15 cellular contexts compared by ENCODE assay signal in the genomic region with DNA sequence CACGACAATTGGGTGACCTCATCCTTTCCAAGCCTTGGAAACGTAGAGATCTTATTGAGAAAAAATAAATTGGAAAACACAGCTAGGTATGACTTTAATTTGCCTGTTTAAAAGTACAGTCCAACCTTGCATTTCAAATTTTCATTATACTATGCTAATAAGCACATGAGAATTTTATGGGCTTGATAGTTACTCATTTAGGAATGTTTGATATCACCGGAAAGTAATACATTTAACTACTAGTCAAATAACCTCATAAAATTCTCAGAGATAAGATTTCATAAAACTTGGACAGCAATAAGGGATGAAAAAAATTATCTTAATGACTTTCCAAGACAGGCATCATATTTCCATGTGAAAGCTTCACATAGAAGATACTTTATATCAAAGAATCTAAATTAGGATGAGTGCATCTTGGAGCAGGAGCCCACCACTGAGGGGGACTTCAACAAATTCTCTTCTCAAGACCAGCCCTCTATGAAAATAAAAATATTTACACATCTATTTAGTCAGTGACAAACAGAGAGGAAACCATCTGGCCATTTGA.
DNase-seq lines count a peak whose midpoint lies in the region; FAIRE-seq and TF ChIP-seq lines count a peak whose summit lies in the region.
"Had no signal": no experiment of that assay in that cellular context is flagged by ENCODE, and none has a peak within 500 bp of the region (broad histone marks: within the 10 kb centered on the region; RNA-seq: fewer than 3 reads in every experiment).

No MANE protein-coding gene starts in this region.

- no peak overlapping the region for H2AK5ac ChIP-seq in H1 (ENCODE audit: low read depth, low read length)

- H4K5ac ChIP-seq in H1 (ENCODE audit: insufficient read length, low read depth, low read length) = no peak overlapping the region

- no peaks in the 10 kb centered on the region for H3K79me1 ChIP-seq in H1 (ENCODE audit: low read depth, low read length)

- no peaks in the 10 kb centered on the region for H3K79me2 ChIP-seq in H1 (ENCODE audit: control insufficient read depth in 1 of 2, insufficient read depth in 2 of 2, low read length in 2 of 2)
- H3K79me2 ChIP-seq in smooth muscle cell (ENCODE audit: low read depth) = no peaks in the 10 kb centered on the region

- no peaks in the 10 kb centered on the region for H3F3A ChIP-seq in smooth muscle cell (ENCODE audit: low read depth)

- H3K4me2 ChIP-seq in H1 (ENCODE audit: insufficient read depth in 1 of 2, low read depth in 2 of 2, low read length in 2 of 2) (no peak overlapping the region), smooth muscle cell (peak overlapping the region; percentile 44)
- H3K4me2 ChIP-seq: BLaER1 treated with 17β-estradiol and CSF1 and Interleukin-3, amounts not matched to agents 10 nM and 100 nM had no signal

- H3K23me2 ChIP-seq in H1 (ENCODE audit: low read depth, low read length) = no peaks in the 10 kb centered on the region

- TF ChIP-seq RAD21 in H1 (IDR thresholded peaks at IDR 0.05 in 1 of 2, conservative IDR thresholded peaks at IDR 0.05 in 1 of 2; ENCODE audit: low read depth in 2 of 2, low read length in 2 of 2) = no peak

- H2AFZ ChIP-seq in H1 (ENCODE audit: low read length) = 0 out of 2 replicates have a peak overlapping the region, but pooled peaks have one; percentile 35
- H2AFZ ChIP-seq in smooth muscle cell (ENCODE audit: low read depth) = no peak overlapping the region

- no peaks in the 10 kb centered on the region for H3K9me3 ChIP-seq in H1 (ENCODE audit: insufficient read depth in 2 of 2, low read depth in 1 of 2, low read length in 1 of 2)
- H3K9me3 ChIP-seq in smooth muscle cell (replicated peaks; ENCODE audit: low read depth) = no peaks in the 10 kb centered on the region

- H3K9ac ChIP-seq in H1 (replicated peaks in 1 of 4; ENCODE audit: extremely low read depth in 1 of 4, low read depth in 3 of 4, low read length in 3 of 4) (no peak overlapping the region), smooth muscle cell (ENCODE audit: low read depth) (no peak overlapping the region)
- H3K9ac ChIP-seq: BLaER1 treated with 17β-estradiol and CSF1 and Interleukin-3, amounts not matched to agents 10 nM and 100 nM had no signal

- no peaks in the 10 kb centered on the region for H3K36me3 ChIP-seq in H1 (ENCODE audit: control insufficient read depth in 2 of 4, insufficient read depth in 4 of 4, low read length in 3 of 4)
- no peaks in the 10 kb centered on the region for H3K36me3 ChIP-seq in smooth muscle cell (ENCODE audit: low read depth)
- H3K36me3 ChIP-seq: BLaER1 treated with 17β-estradiol and CSF1 and Interleukin-3, amounts not matched to agents 10 nM and 100 nM had no signal

- H4K20me1 ChIP-seq in H1 (replicated peaks in 1 of 2; ENCODE audit: control insufficient read depth in 1 of 2, insufficient read depth in 2 of 2, low read length in 2 of 2) = no peaks in the 10 kb centered on the region
- no peaks in the 10 kb centered on the region for H4K20me1 ChIP-seq in smooth muscle cell (ENCODE audit: low read depth)
- H4K20me1 ChIP-seq: BLaER1 treated with 17β-estradiol and CSF1 and Interleukin-3, amounts not matched to agents 10 nM and 100 nM had no signal

- no peak overlapping the region for H3K23ac ChIP-seq in H1 (ENCODE audit: insufficient read length)

- H3K27ac ChIP-seq in H1 (ENCODE audit: low read depth, low read length) (no peak overlapping the region), smooth muscle cell (ENCODE audit: low read depth) (no peak overlapping the region)
- H3K27ac ChIP-seq: BLaER1 treated with 17β-estradiol and CSF1 and Interleukin-3, amounts not matched to agents 10 nM and 100 nM; HL-60 had no signal

- TF ChIP-seq EP300 in H1 (IDR thresholded peaks at IDR 0.05; ENCODE audit: borderline replicate concordance in 1 of 2, low read depth in 2 of 2, low read length in 2 of 2) = no peak

- H3K4me1 ChIP-seq in H1 (replicated peaks in 1 of 4; ENCODE audit: control insufficient read depth in 3 of 4, insufficient read depth in 4 of 4, low read length in 3 of 4) (peaks cover 0 to 2% (median 0%) of the 10 kb centered on the region in 4 experiments; a peak in 1 of 7 replicates), smooth muscle cell (ENCODE audit: low read depth) (peaks cover 12% of the 10 kb centered on the region)

- H4K8ac ChIP-seq in H1 (ENCODE audit: extremely low read depth, insufficient read depth, low read length) = no peak overlapping the region

- H3K4me3 ChIP-seq in H1 (ENCODE audit: extremely low read depth in 1 of 4, insufficient read depth in 2 of 4, low read depth in 3 of 4, low read length in 4 of 4) (no peak overlapping the region), smooth muscle cell (no peak overlapping the region)
- H3K4me3 ChIP-seq: BLaER1 treated with 17β-estradiol and CSF1 and Interleukin-3, amounts not matched to agents 10 nM and 100 nM; GM12878 had no signal

- WGBS in H1 (ENCODE audit: extremely low coverage in 1 of 2, insufficient coverage in 1 of 2, insufficient read length in 1 of 2, insufficient replicate concordance in 2 of 2, low coverage in 1 of 2, low lambda C conversion rate in 2 of 2, missing lambda C conversion rate in 1 of 2), 2 experiments = 90% methylated on average over 3 of the region's 3 CpGs; no CpG with 5 or more reads in 1 of the 2 experiments
- 59% methylated on average over 3 of the region's 3 CpGs for WGBS in smooth muscle cell (ENCODE audit: low lambda C conversion rate)

- H2BK20ac ChIP-seq in H1 (ENCODE audit: low read length) = no peak overlapping the region

- TF ChIP-seq CTCF in H1 (IDR thresholded peaks at IDR 0.05; ENCODE audit: control extremely low read depth in 1 of 3, insufficient read depth in 1 of 3, low read depth in 1 of 3, low read length in 3 of 3) = no peak
- no peak for TF ChIP-seq CTCF in smooth muscle cell (IDR thresholded peaks at IDR 0.05; ENCODE audit: borderline replicate concordance, insufficient read depth, poor library complexity, severe bottlenecking)
- TF ChIP-seq CTCF in GM10248 (IDR thresholded peaks at IDR 0.05; ENCODE audit: control extremely low read depth, extremely low read depth, low read depth, missing control alignments) = no peak

- no peak overlapping the region for H2BK5ac ChIP-seq in H1 (ENCODE audit: low read depth, low read length)

- no peaks in the 10 kb centered on the region for H3K27me3 ChIP-seq in H1 (replicated peaks in 1 of 4; ENCODE audit: control insufficient read depth in 3 of 4, extremely low read depth in 1 of 4, insufficient read depth in 3 of 4, low read length in 3 of 4)
- H3K27me3 ChIP-seq in smooth muscle cell (ENCODE audit: low read depth) = no peaks in the 10 kb centered on the region
- H3K27me3 ChIP-seq: BLaER1 treated with 17β-estradiol and CSF1 and Interleukin-3, amounts not matched to agents 10 nM and 100 nM had no signal

- no peak overlapping the region for H3K4ac ChIP-seq in H1 (replicated peaks; ENCODE audit: insufficient read length, low read depth, low read length)

- H2BK12ac ChIP-seq in H1 (ENCODE audit: low read depth, low read length) = no peak overlapping the region

- no peak overlapping the region for H2BK120ac ChIP-seq in H1 (replicated peaks; ENCODE audit: low read depth, low read length)

- FAIRE-seq in H1 (lab: Jason Lieb, UNC) = no peak
- FAIRE-seq: GM12878 had no signal

- peak; percentile 53 for DNase-seq in NCI-H748 treated with DMSO at 0.1 percent for 48 hours (lab: John Stamatoyannopoulos, UW)
- DNase-seq in NCI-H748 (lab: John Stamatoyannopoulos, UW; ENCODE audit: unreplicated experiment) = no peak
- peak; percentile 10 to 27 for DNase-seq in NCI-H526 (lab: John Stamatoyannopoulos, UW)
- DNase-seq in H1 (ENCODE audit: low read depth in 1 of 2, low spot score in 2 of 2) = no peak
- DNase-seq in smooth muscle cell (lab: John Stamatoyannopoulos, UW; ENCODE audit: unreplicated experiment) = no peak
- DNase-seq in 8988T = no peak
- no peak for DNase-seq in GM10248 (ENCODE audit: extremely low spot score)
- DNase-seq: ACHN; Calu3; CD4-positive, alpha-beta T cell; DMS 273 treated with DMSO at 0.1 percent for 48 hours; IMR-90 had no signal

- no peak overlapping the region for H3K14ac ChIP-seq in H1 (ENCODE audit: insufficient read length)

- no peak for TF ChIP-seq POLR2A in H1 (IDR thresholded peaks at IDR 0.05; ENCODE audit: control extremely low read depth in 1 of 2, low read depth in 2 of 2, low read length in 2 of 2)

- H2BK15ac ChIP-seq in H1 (ENCODE audit: low read length) = no peak overlapping the region

- no peak overlapping the region for H3K56ac ChIP-seq in H1 (replicated peaks; ENCODE audit: insufficient read length, low read depth, low read length)

- CTCF ChIA-PET in H1 (lab: Charles Lee; ENCODE audit: partially characterized antibody) (no interaction called here), GM10248 (lab: Yijun Ruan, JAX) (interaction anchor here (1.1 to 1.4 kb wide), 2 partner anchors 13 to 17 kb away, joined by 3 to 4 read pairs; no protein-coding TSS in a partner anchor)

- H3K18ac ChIP-seq in H1 (ENCODE audit: extremely low read depth, low read length) = no peak overlapping the region

- POLR2A ChIA-PET in H1 (lab: Charles Lee; ENCODE audit: partially characterized antibody) (no interaction called here), GM10248 (lab: Yijun Ruan, JAX) (no interaction called here)

- no peak overlapping the region for H4K91ac ChIP-seq in H1 (replicated peaks; ENCODE audit: insufficient read length, low read length)

Comparison
In these comparisons a context has a peak if more than half of its experiments do, and no peak if none do; other contexts are left out.
1. DNase-seq: peak in NCI-H748 treated with DMSO at 0.1 percent for 48 hours (single experiment) and NCI-H526 (2 of 2); none in NCI-H748 (single experiment), H1 (0 of 2), smooth muscle cell (single experiment), 8988T (single experiment) and GM10248 (single experiment).